22 cellular contexts compared by ENCODE assay signal in genomic region chr1:175443332-175443731, GRCh38.
"Had no signal": no experiment of that assay in that cellular context is flagged by ENCODE, and none has a peak within 500 bp of the region (broad histone marks: within the 10 kb centered on the region; RNA-seq: fewer than 3 reads in every experiment).

No MANE protein-coding gene starts in this region.

- H3K9me3 ChIP-seq: breast epithelium, lower lobe of right lung, psoas muscle, right lobe of liver, stomach, vagina had no signal

- H3K36me3 ChIP-seq: breast epithelium, lower lobe of right lung, right lobe of liver, stomach, vagina had no signal

- H3K4me3 ChIP-seq: breast epithelium, lower lobe of right lung, psoas muscle, right lobe of liver, stomach, vagina had no signal

- H3K4me1 ChIP-seq: breast epithelium, lower lobe of right lung, psoas muscle, right lobe of liver, stomach, vagina had no signal

- H3K27me3 ChIP-seq: breast epithelium, right lobe of liver, stomach, vagina had no signal

- ATAC-seq: activated CD8-positive, alpha-beta T cell treated with anti-CD3 and anti-CD28 coated beads for 36 hours; lower lobe of right lung; naive thymus-derived CD8-positive, alpha-beta T cell; psoas muscle; right lobe of liver had no signal

- H3K27ac ChIP-seq: breast epithelium, lower lobe of right lung, psoas muscle, right lobe of liver, stomach, vagina had no signal

- DNase-seq: activated B cell treated with CpG ODN at 0.5 μM for 24 hours; activated CD4-positive, alpha-beta T cell treated with anti-CD3 and anti-CD28 coated beads, Interleukin-2, amount 10 ng/mL, durations not matched to agents 24 days and 14 days; activated CD8-positive, alpha-beta T cell treated with anti-CD3 and anti-CD28 coated beads for 36 hours; activated gamma-delta T cell; activated T-cell treated with anti-CD3 and anti-CD28 coated beads, Interleukin-2, amount 50 U/mL, for 48 hours; cortex of kidney; erythroblast; foreskin melanocyte; glutamatergic neuron; hippocampal formation; islet precursor cell; lower lobe of right lung; naive thymus-derived CD8-positive, alpha-beta T cell; psoas muscle; right lobe of liver; small intestine; stimulated activated CD4-positive, alpha-beta T cell treated with anti-CD3 and anti-CD28 coated beads, Interleukin-15, amount 100 ng/mL, for 24 hours; stimulated activated CD4-positive, alpha-beta T cell treated with anti-CD3 and anti-CD28 coated beads, Interleukin-2, amount 100 ng/mL, for 48 hours; stomach; trophoblast cell had no signal
